ENCODE assay signal across 8 cellular contexts in genomic region chr1:150151291-150152181, GRCh38. TPM values are rescaled to one million over a fixed set of nuclear protein-coding genes. Genes with fewer than 3 reads are reported as not detected.
DNase-seq lines count a peak whose midpoint lies in the region; ATAC-seq and TF ChIP-seq lines count a peak whose summit lies in the region.

No MANE protein-coding gene starts in this region.

- H3K27me3 ChIP-seq in GM23338 (ENCODE audit: insufficient read depth) (peaks cover 33% of the 10 kb centered on the region), ectodermal cell (ENCODE audit: control insufficient read depth, insufficient read depth, low read length, poor library complexity, severe bottlenecking) (no peaks in the 10 kb centered on the region), tibial nerve (no peaks in the 10 kb centered on the region)

- H3K27me3 Mint-ChIP-seq in GM23338 (ENCODE audit: insufficient read depth, low read depth, poor library complexity): peaks cover 16% of the 10 kb centered on the region
- H3K27me3 Mint-ChIP-seq in activated CD4-positive, alpha-beta T cell treated with anti-CD3 and anti-CD28 coated beads for 36 hours: peaks cover 1% of the 10 kb centered on the region
- no peaks in the 10 kb centered on the region for H3K27me3 Mint-ChIP-seq in natural killer cell treated with Interleukin-12 subunit alpha and Interleukin-12 subunit beta and Interleukin-15 and Interleukin-18, amount 100 ng/mL, for 72 hours

- no peak for ATAC-seq in GM23338
- ATAC-seq in activated CD4-positive, alpha-beta T cell treated with anti-CD3 and anti-CD28 coated beads for 36 hours: peak; percentile 48
- peak; percentile 55 to 76 for ATAC-seq in natural killer cell treated with Interleukin-12 subunit alpha and Interleukin-12 subunit beta and Interleukin-15 and Interleukin-18, amount 100 ng/mL, for 72 hours

- CTCF ChIA-PET in activated CD4-positive, alpha-beta T cell treated with anti-CD3 and anti-CD28 coated beads for 36 hours (lab: Charles Lee): interaction anchor here (1.0 to 1.7 kb wide), 2 partner anchors 10 to 79 kb away, joined by 4 to 5 read pairs; no protein-coding TSS in a partner anchor

- peak overlapping the region; percentile 80; the same call in 1 of the 2 replicates for H2AFZ ChIP-seq in GM23338

- H3K9me2 ChIP-seq in GM23338 (ENCODE audit: insufficient read depth): no peaks in the 10 kb centered on the region

- TF ChIP-seq CTCF in GM23338 (conservative IDR thresholded peaks at IDR 0.05; ENCODE audit: low read depth in 2 of 2): no peak
- no peak for TF ChIP-seq CTCF in tibial nerve (IDR thresholded peaks at IDR 0.05)

- peak overlapping the region; percentile 90 for H3K4me3 Mint-ChIP-seq in GM23338
- peak overlapping the region; percentile 82 for H3K4me3 Mint-ChIP-seq in activated CD4-positive, alpha-beta T cell treated with anti-CD3 and anti-CD28 coated beads for 36 hours
- peak overlapping the region; percentile 94 for H3K4me3 Mint-ChIP-seq in natural killer cell treated with Interleukin-12 subunit alpha and Interleukin-12 subunit beta and Interleukin-15 and Interleukin-18, amount 100 ng/mL, for 72 hours

- POLR2A ChIA-PET in activated CD4-positive, alpha-beta T cell treated with anti-CD3 and anti-CD28 coated beads for 36 hours (lab: Charles Lee): interaction anchor here (0.7 to 2.2 kb wide), 4 partner anchors 9 to 264 kb away, joined by 3 to 11 read pairs (median 4); a partner anchor contains a TSS

- no peaks in the 10 kb centered on the region for H3K9me3 Mint-ChIP-seq in GM23338
- H3K9me3 Mint-ChIP-seq in activated CD4-positive, alpha-beta T cell treated with anti-CD3 and anti-CD28 coated beads for 36 hours (ENCODE audit: low read depth): no peaks in the 10 kb centered on the region
- no peaks in the 10 kb centered on the region for H3K9me3 Mint-ChIP-seq in natural killer cell treated with Interleukin-12 subunit alpha and Interleukin-12 subunit beta and Interleukin-15 and Interleukin-18, amount 100 ng/mL, for 72 hours

- peaks cover 16% of the 10 kb centered on the region for H3K79me2 ChIP-seq in GM23338 (replicated peaks; ENCODE audit: insufficient read depth)

- H3K36me3 ChIP-seq in GM23338 (ENCODE audit: insufficient read depth) (peaks cover 15% of the 10 kb centered on the region), ectodermal cell (ENCODE audit: control insufficient read depth, insufficient read depth, low read length) (peaks cover 28% of the 10 kb centered on the region), tibial nerve (peaks cover 0 to 31% (median 8%) of the 10 kb centered on the region in 3 donors)

- H3K36me3 Mint-ChIP-seq in GM23338 (ENCODE audit: low read depth): peaks cover 42% of the 10 kb centered on the region
- peaks cover 23% of the 10 kb centered on the region for H3K36me3 Mint-ChIP-seq in activated CD4-positive, alpha-beta T cell treated with anti-CD3 and anti-CD28 coated beads for 36 hours (ENCODE audit: low read depth)
- H3K36me3 Mint-ChIP-seq in natural killer cell treated with Interleukin-12 subunit alpha and Interleukin-12 subunit beta and Interleukin-15 and Interleukin-18, amount 100 ng/mL, for 72 hours: peaks cover 17% of the 10 kb centered on the region

- H3K4me2 ChIP-seq in GM23338: peak overlapping the region; percentile 96

- no peaks in the 10 kb centered on the region; the same call in 1 of the 2 replicates for H4K20me1 ChIP-seq in GM23338 (replicated peaks; ENCODE audit: insufficient read depth)

- no peak overlapping the region for H3K27ac Mint-ChIP-seq in GM23338
- peak overlapping the region; percentile 86 for H3K27ac Mint-ChIP-seq in activated CD4-positive, alpha-beta T cell treated with anti-CD3 and anti-CD28 coated beads for 36 hours
- H3K27ac Mint-ChIP-seq in natural killer cell treated with Interleukin-12 subunit alpha and Interleukin-12 subunit beta and Interleukin-15 and Interleukin-18, amount 100 ng/mL, for 72 hours: peak overlapping the region; percentile 93 to 97

- peaks cover 23% of the 10 kb centered on the region for H3K4me1 Mint-ChIP-seq in GM23338
- peaks cover 45% of the 10 kb centered on the region for H3K4me1 Mint-ChIP-seq in activated CD4-positive, alpha-beta T cell treated with anti-CD3 and anti-CD28 coated beads for 36 hours
- H3K4me1 Mint-ChIP-seq in natural killer cell treated with Interleukin-12 subunit alpha and Interleukin-12 subunit beta and Interleukin-15 and Interleukin-18, amount 100 ng/mL, for 72 hours (ENCODE audit: low read depth in 2 of 2): peaks cover 41 to 49% of the 10 kb centered on the region in 2 donors

- intact Hi-C loops in activated CD4-positive, alpha-beta T cell treated with anti-CD3 and anti-CD28 coated beads for 36 hours (cut with DNase I, micrococcal nuclease): loop anchor here in 1 of 2 experiments (5.0 kb wide), 1 partner anchor 39 kb away; no protein-coding TSS in a partner anchor

- H3F3A ChIP-seq in GM23338 (replicated peaks; ENCODE audit: low read depth): no peaks in the 10 kb centered on the region; the same call in 1 of the 2 replicates

- H3K9me3 ChIP-seq in ectodermal cell (ENCODE audit: control insufficient read depth, low read length): no peaks in the 10 kb centered on the region
- H3K9me3 ChIP-seq in tibial nerve: no peaks in the 10 kb centered on the region

- no peak for DNase-seq in GM23338 (ENCODE audit: low spot score)
- peak; percentile 74 for DNase-seq in activated CD4-positive, alpha-beta T cell treated with anti-CD3 and anti-CD28 coated beads for 36 hours
- DNase-seq in natural killer cell treated with Interleukin-12 subunit alpha and Interleukin-12 subunit beta and Interleukin-15 and Interleukin-18, amount 100 ng/mL, for 72 hours (ENCODE audit: low spot score): no peak
- no peak for DNase-seq in tibial nerve (ENCODE audit: low spot score in 2 of 2)
- DNase-seq in DMS 273 (lab: John Stamatoyannopoulos, UW; ENCODE audit: unreplicated experiment): no peak
- no peak for DNase-seq in NCI-H1930 (lab: John Stamatoyannopoulos, UW)
- no peak for DNase-seq in NCI-H446 treated with DMSO at 0.1 percent for 48 hours (lab: John Stamatoyannopoulos, UW)

- 41 to 42% methylated on average over 15 of the region's 15 CpGs for WGBS in ectodermal cell, 2 experiments
- 28 to 31% methylated on average over 15 of the region's 15 CpGs for WGBS in tibial nerve, 2 donors

- H3K4me3 ChIP-seq in GM23338 (peak overlapping the region; percentile 92), ectodermal cell (ENCODE audit: insufficient read depth, low read depth, low read length) (peak overlapping the region; percentile 95), tibial nerve (peak overlapping the region; percentile 66 to 95 (median 90))

- no peak for TF ChIP-seq EP300 in tibial nerve (IDR thresholded peaks at IDR 0.05)

- H3K4me1 ChIP-seq in GM23338 (ENCODE audit: insufficient read depth): peaks cover 12% of the 10 kb centered on the region
- peaks cover 10% of the 10 kb centered on the region for H3K4me1 ChIP-seq in ectodermal cell (ENCODE audit: control insufficient read depth, insufficient read depth, low read length)
- peaks cover 0 to 51% (median 13%) of the 10 kb centered on the region in 4 donors for H3K4me1 ChIP-seq in tibial nerve

- no peak for TF ChIP-seq POLR2A in tibial nerve (IDR thresholded peaks at IDR 0.05)

- H3K27ac ChIP-seq in GM23338 (ENCODE audit: low read depth) (no peak overlapping the region), ectodermal cell (ENCODE audit: insufficient read depth, low read depth, low read length, poor library complexity, severe bottlenecking) (no peak overlapping the region), tibial nerve (peak overlapping the region; percentile 84 to 97 (median 94))

TF ChIP-seq in GM23338, 12 proteins besides CTCF, POLR2A, EP300 and RAD21 (continues in another document):
- TF ChIP-seq NANOG (IDR thresholded peaks at IDR 0.05; ENCODE audit: borderline replicate concordance): no peak

RNA-seq across cellular contexts. Expression of gene PLEKHO1, which starts 1.8 kb away (rescaled TPM):
- 26.3 and 34.3 TPM in 2 replicates for total RNA-seq in GM23338 (2014; rRNA removed; shearing (Covaris generic))
- 33.1 and 36.7 TPM in 2 replicates for polyA plus RNA-seq in GM23338 (2016; fragmentation: Nextera tagmentation; extraction: Ambion mirVana)
- total RNA-seq in activated CD4-positive, alpha-beta T cell treated with anti-CD3 and anti-CD28 coated beads for 36 hours: 10 to 100 TPM; 13.2 TPM
- polyA plus RNA-seq in ectodermal cell (2013, experiment 1 of 4): 67.7 TPM
- polyA plus RNA-seq in ectodermal cell (2013, experiment 2 of 4): 74.6 TPM
- polyA plus RNA-seq in ectodermal cell (2013, experiment 3 of 4): 57.1 TPM
- polyA plus RNA-seq in ectodermal cell (2013, experiment 4 of 4): 65.9 TPM
- total RNA-seq in natural killer cell treated with Interleukin-12 subunit alpha and Interleukin-12 subunit beta and Interleukin-15 and Interleukin-18, amount 100 ng/mL, for 72 hours: 10 to 100 TPM; 40.9 to 65.2 TPM
- 10 to 100 TPM; 37.8 to 55.2 (median 39.9) TPM for total RNA-seq in tibial nerve

Comparison
In these comparisons a context has a peak if more than half of its experiments do, and no peak if none do; other contexts are left out.
1. H3K27ac ChIP-seq: peak in tibial nerve (4 of 4); none in GM23338 (single experiment) and ectodermal cell (single experiment).
2. Peak in every context shown above with its lines, with median percentiles within 50 percentile points of each other: H3K4me3 ChIP-seq and H3K4me3 Mint-ChIP-seq.